27 cellular contexts compared by ENCODE assay signal in genomic region chr5:90355635-90356034, GRCh38.
"Had no signal": no experiment of that assay in that cellular context is flagged by ENCODE, and none has a peak within 500 bp of the region (broad histone marks: within the 10 kb centered on the region; RNA-seq: fewer than 3 reads in every experiment).

No MANE protein-coding gene starts in this region.

- FAIRE-seq: endometrium, islet of Langerhans, keratinocyte had no signal

- H3K4me1 ChIP-seq: colonic mucosa, esophagus squamous epithelium, gastrocnemius medialis, heart right ventricle, left lung, lower lobe of right lung had no signal

- H3K27me3 ChIP-seq: colonic mucosa, esophagus squamous epithelium, gastrocnemius medialis, heart right ventricle, left lung had no signal

- H3K4me3 ChIP-seq: colonic mucosa, esophagus squamous epithelium, gastrocnemius medialis, heart right ventricle, left lung, lower lobe of right lung, mucosa of descending colon had no signal

- H3K36me3 Mint-ChIP-seq: mesothelial cell of epicardium, naive B cell had no signal

- H3K4me3 Mint-ChIP-seq: dendritic cell treated with granulocyte-macrophage colony-stimulating factor and Interleukin-4, amounts not matched to agents 40 ng/mL and 50 ng/mL, for 4 days; effector memory CD8-positive, alpha-beta T cell; endodermal cell; mesothelial cell of epicardium; naive B cell had no signal

- H3K9me3 Mint-ChIP-seq: dendritic cell treated with granulocyte-macrophage colony-stimulating factor and Interleukin-4, amounts not matched to agents 40 ng/mL and 50 ng/mL, for 4 days; effector memory CD8-positive, alpha-beta T cell; endodermal cell had no signal

- DNase-seq: colonic mucosa; cortex of kidney; effector CD8-positive, alpha-beta T cell; effector memory CD8-positive, alpha-beta T cell; endodermal cell; erythroblast; esophagus squamous epithelium; foreskin fibroblast; foreskin melanocyte; gastrocnemius medialis; glutamatergic neuron; head of caudate nucleus; heart right ventricle; hippocampal formation; left cardiac atrium; left lung; left ventricle myocardium superior; lower lobe of right lung; mesenchymal stem cell; mucosa of descending colon; naive B cell had no signal

- H3K27ac Mint-ChIP-seq: dendritic cell treated with granulocyte-macrophage colony-stimulating factor and Interleukin-4, amounts not matched to agents 40 ng/mL and 50 ng/mL, for 4 days; effector memory CD8-positive, alpha-beta T cell; endodermal cell; mesothelial cell of epicardium had no signal

- H3K4me1 Mint-ChIP-seq: naive B cell had no signal

- H3K9me3 ChIP-seq: colonic mucosa, esophagus squamous epithelium, gastrocnemius medialis, left lung, lower lobe of right lung, mucosa of descending colon had no signal

- H3K27ac ChIP-seq: colonic mucosa, epithelial cell of prostate, esophagus squamous epithelium, gastrocnemius medialis, heart right ventricle, left lung, lower lobe of right lung had no signal

- H3K27me3 Mint-ChIP-seq: dendritic cell treated with granulocyte-macrophage colony-stimulating factor and Interleukin-4, amounts not matched to agents 40 ng/mL and 50 ng/mL, for 4 days had no signal

- H3K36me3 ChIP-seq: colonic mucosa, esophagus squamous epithelium, gastrocnemius medialis, heart right ventricle, left lung, lower lobe of right lung had no signal
